24 cellular contexts compared by ENCODE assay signal in genomic region chr1:248847956-248848561, GRCh38. TPM values are rescaled to one million over a fixed set of nuclear protein-coding genes. Genes with fewer than 3 reads are reported as not detected.
DNase-seq lines count a peak whose midpoint lies in the region; ATAC-seq and TF ChIP-seq lines count a peak whose summit lies in the region.
"Had no signal": no experiment of that assay in that cellular context is flagged by ENCODE, and none has a peak within 500 bp of the region (broad histone marks: within the 10 kb centered on the region; RNA-seq: fewer than 3 reads in every experiment).

No MANE protein-coding gene starts in this region.

- ATAC-seq in GM23338 (peak; percentile 62), sciatic nerve (no peak)
- no peak for ATAC-seq in activated naive CD8-positive, alpha-beta T cell treated with anti-CD3 and anti-CD28 coated beads, Interleukin-2, amount 50 U/mL, for 24 hours
- ATAC-seq: CD8-positive, alpha-beta T cell; HCT116; PC-3 had no signal

- H3K36me3 ChIP-seq in GM23338 (ENCODE audit: insufficient read depth) = no peaks in the 10 kb centered on the region
- peaks cover 48% of the 10 kb centered on the region for H3K36me3 ChIP-seq in endodermal cell (ENCODE audit: control insufficient read depth, insufficient read depth, low read length)

- peaks cover 47% of the 10 kb centered on the region for H3K27me3 ChIP-seq in GM23338 (ENCODE audit: insufficient read depth)
- H3K27me3 ChIP-seq in endodermal cell (ENCODE audit: control insufficient read depth, insufficient read depth, low read length, poor library complexity, severe bottlenecking) = no peaks in the 10 kb centered on the region
- H3K27me3 ChIP-seq: SJSA1 had no signal

- H3K9ac ChIP-seq in endodermal cell (ENCODE audit: extremely low read depth, low read length, poor library complexity, severe bottlenecking) = no peak overlapping the region

- H3K4me1 ChIP-seq in GM23338 (ENCODE audit: insufficient read depth) = peaks cover 6% of the 10 kb centered on the region; the same call in 1 of the 2 replicates
- H3K4me1 ChIP-seq in endodermal cell (ENCODE audit: control insufficient read depth, insufficient read depth, low read length) = no peaks in the 10 kb centered on the region
- H3K4me1 ChIP-seq: Caco-2, SJSA1 had no signal

- WGBS in endodermal cell (ENCODE audit: insufficient coverage in 1 of 2, insufficient read length in 1 of 2), 2 experiments = 96 to 97% methylated on average over 47 to 72 of the region's 72 CpGs

- no peaks in the 10 kb centered on the region for H3K79me2 ChIP-seq in GM23338 (replicated peaks; ENCODE audit: insufficient read depth)

- peaks cover 43% of the 10 kb centered on the region for H3K36me3 Mint-ChIP-seq in GM23338 (ENCODE audit: low read depth)
- peaks cover 32% of the 10 kb centered on the region for H3K36me3 Mint-ChIP-seq in endodermal cell (ENCODE audit: low read depth)
- peaks cover 25% of the 10 kb centered on the region for H3K36me3 Mint-ChIP-seq in activated naive CD8-positive, alpha-beta T cell treated with anti-CD3 and anti-CD28 coated beads, Interleukin-2, amount 50 U/mL, for 24 hours (ENCODE audit: low read depth)

- CTCF ChIA-PET in RWPE1 (lab: Yijun Ruan, JAX) = no interaction called here

- H3K27ac ChIP-seq in GM23338 (ENCODE audit: low read depth) (no peak overlapping the region), RWPE1 (peak overlapping the region; percentile 61; the same call in 1 of the 2 replicates), endodermal cell (ENCODE audit: low read depth, low read length) (no peak overlapping the region)
- H3K27ac ChIP-seq: C4-2B, SJSA1 had no signal

- no peaks in the 10 kb centered on the region for H3K9me2 ChIP-seq in GM23338 (ENCODE audit: insufficient read depth)

- peak overlapping the region; percentile 89 for H3K4me2 ChIP-seq in GM23338

- DNase-seq in GM23338 (ENCODE audit: low spot score) = peak; percentile 63
- no peak for DNase-seq in RWPE1 (ENCODE audit: low spot score)
- peak; percentile 39 for DNase-seq in endodermal cell
- DNase-seq in sciatic nerve (ENCODE audit: low spot score) = peak; percentile 52
- no peak for DNase-seq in activated naive CD8-positive, alpha-beta T cell treated with anti-CD3 and anti-CD28 coated beads, Interleukin-2, amount 50 U/mL, for 24 hours
- DNase-seq in activated CD4-positive, alpha-beta T cell treated with anti-CD3 and anti-CD28 coated beads, Interleukin-2, amount 50 U/mL, for 1 hour = no peak
- DNase-seq in hypothalamus (lab: John Stamatoyannopoulos, UW) = no peak
- DNase-seq: Caco-2; Karpas-422; NCI-H1105; NCI-H1436 treated with DMSO at 0.1 percent for 48 hours; NCI-H187 treated with DMSO at 0.1 percent for 48 hours; NCI-H2107; NCI-H446 treated with DMSO at 0.1 percent for 48 hours; NCI-H526; NCI-H82; NK-92 treated with Interleukin-12 subunit alpha and Interleukin-12 subunit beta, amount 100 ng/mL, for 24 hours; PC-3; Right ventricle myocardium superior had no signal

- peak overlapping the region; percentile 58; the same call in 2 of the 3 replicates for H3K4me3 Mint-ChIP-seq in GM23338
- H3K4me3 Mint-ChIP-seq in endodermal cell = no peak overlapping the region
- H3K4me3 Mint-ChIP-seq in activated naive CD8-positive, alpha-beta T cell treated with anti-CD3 and anti-CD28 coated beads, Interleukin-2, amount 50 U/mL, for 24 hours = no peak overlapping the region
- H3K4me3 Mint-ChIP-seq: B cell; CD8-positive, alpha-beta T cell had no signal

- peaks cover 18% of the 10 kb centered on the region for H3K27me3 Mint-ChIP-seq in GM23338 (ENCODE audit: insufficient read depth, low read depth, poor library complexity)
- no peaks in the 10 kb centered on the region for H3K27me3 Mint-ChIP-seq in endodermal cell (ENCODE audit: insufficient read depth)
- no peaks in the 10 kb centered on the region for H3K27me3 Mint-ChIP-seq in activated naive CD8-positive, alpha-beta T cell treated with anti-CD3 and anti-CD28 coated beads, Interleukin-2, amount 50 U/mL, for 24 hours
- H3K27me3 Mint-ChIP-seq: B cell had no signal

- H4K20me1 ChIP-seq in GM23338 (replicated peaks; ENCODE audit: insufficient read depth) = peaks cover 13% of the 10 kb centered on the region

- TF ChIP-seq CTCF in GM23338 (conservative IDR thresholded peaks at IDR 0.05; ENCODE audit: low read depth in 2 of 2) (no peak), RWPE1 (conservative IDR thresholded peaks at IDR 0.05; ENCODE audit: low read depth) (no peak), endodermal cell (conservative IDR thresholded peaks at IDR 0.05) (no peak)

- peaks cover 13% of the 10 kb centered on the region for H3F3A ChIP-seq in GM23338 (replicated peaks; ENCODE audit: low read depth)

- H3K4me1 Mint-ChIP-seq in GM23338 = peaks cover 8% of the 10 kb centered on the region
- H3K4me1 Mint-ChIP-seq in endodermal cell = no peaks in the 10 kb centered on the region
- H3K4me1 Mint-ChIP-seq in activated naive CD8-positive, alpha-beta T cell treated with anti-CD3 and anti-CD28 coated beads, Interleukin-2, amount 50 U/mL, for 24 hours = no peaks in the 10 kb centered on the region

- POLR2A ChIA-PET in RWPE1 (lab: Yijun Ruan, JAX; ENCODE audit: low non-redundant PET) = no interaction called here

- H3K9me3 Mint-ChIP-seq in GM23338 = no peaks in the 10 kb centered on the region; the same call in 2 of the 3 replicates
- no peaks in the 10 kb centered on the region for H3K9me3 Mint-ChIP-seq in endodermal cell
- no peaks in the 10 kb centered on the region for H3K9me3 Mint-ChIP-seq in activated naive CD8-positive, alpha-beta T cell treated with anti-CD3 and anti-CD28 coated beads, Interleukin-2, amount 50 U/mL, for 24 hours
- H3K9me3 Mint-ChIP-seq: CD8-positive, alpha-beta T cell had no signal

- H2AFZ ChIP-seq in GM23338 = peak overlapping the region; percentile 86

- no peaks in the 10 kb centered on the region for H3K9me3 ChIP-seq in endodermal cell (ENCODE audit: control insufficient read depth, low read length)
- H3K9me3 ChIP-seq: Caco-2, SJSA1 had no signal

- intact Hi-C loops in sciatic nerve (cut with DNase I) = no loop called here

- no peak overlapping the region for H3K27ac Mint-ChIP-seq in GM23338
- no peak overlapping the region for H3K27ac Mint-ChIP-seq in endodermal cell
- no peak overlapping the region for H3K27ac Mint-ChIP-seq in activated naive CD8-positive, alpha-beta T cell treated with anti-CD3 and anti-CD28 coated beads, Interleukin-2, amount 50 U/mL, for 24 hours
- H3K27ac Mint-ChIP-seq: B cell; CD8-positive, alpha-beta T cell had no signal

- H3K4me3 ChIP-seq in GM23338 (peak overlapping the region; percentile 68), endodermal cell (ENCODE audit: low read length) (no peak overlapping the region)
- H3K4me3 ChIP-seq: SJSA1 had no signal

TF ChIP-seq in GM23338, 12 proteins besides CTCF, POLR2A, EP300 and RAD21 (continues in another document):
- TF ChIP-seq NANOG (IDR thresholded peaks at IDR 0.05; ENCODE audit: borderline replicate concordance) (no peak), REST (IDR thresholded peaks at IDR 0.05; ENCODE audit: unreplicated experiment) (no peak), ZNF331 (CRISPR knock-in tag; IDR thresholded peaks at IDR 0.05; ENCODE audit: low read depth) (no peak), JUNB (IDR thresholded peaks at IDR 0.05; ENCODE audit: unreplicated experiment) (no peak), CREB1 (CRISPR knock-in tag; IDR thresholded peaks at IDR 0.05; ENCODE audit: low read depth) (no peak)

RNA-seq across cellular contexts. Expression of gene ZNF672, which starts 10.0 kb away (rescaled TPM):
- 26.3 and 39.7 TPM in 2 replicates for total RNA-seq in GM23338 (2014; rRNA removed; shearing (Covaris generic))
- 9.0 and 10.3 TPM in 2 replicates for polyA plus RNA-seq in GM23338 (2016; fragmentation: Nextera tagmentation; extraction: Ambion mirVana)
- total RNA-seq in endodermal cell = 10 to 100 TPM; 33.6 to 40.5 TPM
- 26.2 TPM for polyA plus RNA-seq in endodermal cell (2013, experiment 1 of 2)
- 25.0 TPM for polyA plus RNA-seq in endodermal cell (2013, experiment 2 of 2)
- 27.6 TPM for total RNA-seq in sciatic nerve

RNA-seq across cellular contexts. Expression of gene ZNF692, which starts 10.8 kb away (rescaled TPM):
- total RNA-seq in GM23338 (2014; rRNA removed; shearing (Covaris generic)) = 34.4 and 57.1 TPM in 2 replicates
- 38.3 and 41.2 TPM in 2 replicates for polyA plus RNA-seq in GM23338 (2016; fragmentation: Nextera tagmentation; extraction: Ambion mirVana)
- total RNA-seq in endodermal cell = 10 to 100 TPM; 47.6 to 50.3 TPM
- polyA plus RNA-seq in endodermal cell (2013, experiment 1 of 2) = 79.3 TPM
- 69.4 TPM for polyA plus RNA-seq in endodermal cell (2013, experiment 2 of 2)
- total RNA-seq in sciatic nerve = 46.4 TPM

RNA-seq across cellular contexts. Expression of gene SH3BP5L, which starts 22.3 kb away (rescaled TPM):
- 16.8 and 26.1 TPM in 2 replicates for total RNA-seq in GM23338 (2014; rRNA removed; shearing (Covaris generic))
- 2.8 and 3.9 TPM in 2 replicates for polyA plus RNA-seq in GM23338 (2016; fragmentation: Nextera tagmentation; extraction: Ambion mirVana)
- total RNA-seq in endodermal cell (10 to 100 TPM; 27.2 to 30.2 TPM), sciatic nerve (19.7 TPM)
- 19.6 TPM for polyA plus RNA-seq in endodermal cell (2013, experiment 1 of 2)
- polyA plus RNA-seq in endodermal cell (2013, experiment 2 of 2) = 19.0 TPM

RNA-seq across cellular contexts. Expression of gene PGBD2, which starts 58.0 kb away (rescaled TPM):
- total RNA-seq in GM23338 (2014; rRNA removed; shearing (Covaris generic)) = 6.6 and 10.2 TPM in 2 replicates
- polyA plus RNA-seq in GM23338 (2016; fragmentation: Nextera tagmentation; extraction: Ambion mirVana) = 4.8 and 5.7 TPM in 2 replicates
- total RNA-seq in endodermal cell (1 to 10 TPM; 4.8 to 7.5 TPM), sciatic nerve (10.0 TPM)
- polyA plus RNA-seq in endodermal cell (2013, experiment 1 of 2) = 6.7 TPM
- 5.4 TPM for polyA plus RNA-seq in endodermal cell (2013, experiment 2 of 2)

Comparison
In these comparisons a context has a peak if more than half of its experiments do, and no peak if none do; other contexts are left out.
1. DNase-seq: peak in GM23338 (single experiment), endodermal cell (single experiment) and sciatic nerve (single experiment); none in RWPE1 (single experiment), activated naive CD8-positive, alpha-beta T cell treated with anti-CD3 and anti-CD28 coated beads, Interleukin-2, amount 50 U/mL, for 24 hours (single experiment), activated CD4-positive, alpha-beta T cell treated with anti-CD3 and anti-CD28 coated beads, Interleukin-2, amount 50 U/mL, for 1 hour (single experiment) and hypothalamus (0 of 51).